8 cellular contexts compared by ENCODE assay signal in genomic region chr15:91021516-91022074, GRCh38. TPM values are rescaled to one million over a fixed set of nuclear protein-coding genes. Genes with fewer than 3 reads are reported as not detected.
DNase-seq lines count a peak whose midpoint lies in the region; TF ChIP-seq lines count a peak whose summit lies in the region.

No MANE protein-coding gene starts in this region.

- H3K27me3 Mint-ChIP-seq in progenitor cell of endocrine pancreas: no peaks in the 10 kb centered on the region

- no peaks in the 10 kb centered on the region for H3K9me3 Mint-ChIP-seq in progenitor cell of endocrine pancreas (ENCODE audit: low read depth)

- peak overlapping the region; percentile 93 for H3K27ac Mint-ChIP-seq in progenitor cell of endocrine pancreas

- H3K4me3 Mint-ChIP-seq in progenitor cell of endocrine pancreas (ENCODE audit: low read depth): peak overlapping the region; percentile 98

- peaks cover 2% of the 10 kb centered on the region for H3K36me3 Mint-ChIP-seq in progenitor cell of endocrine pancreas (ENCODE audit: insufficient read depth)

- peaks cover 19% of the 10 kb centered on the region for H3K4me1 Mint-ChIP-seq in progenitor cell of endocrine pancreas (ENCODE audit: low read depth)

- peak overlapping the region; percentile 73 to 87 (median 81); a peak in 21 of 22 replicates for H3K27ac ChIP-seq in BLaER1 treated with 17β-estradiol and CSF1 and Interleukin-3, amounts not matched to agents 10 nM and 100 nM
- no peak overlapping the region for H3K27ac ChIP-seq in SJSA1

- no peaks in the 10 kb centered on the region for H3K9me3 ChIP-seq in BLaER1 treated with 17β-estradiol and CSF1 and Interleukin-3, amounts not matched to agents 10 nM and 100 nM (replicated peaks in 1 of 11)
- no peaks in the 10 kb centered on the region for H3K9me3 ChIP-seq in HAP-1
- no peaks in the 10 kb centered on the region for H3K9me3 ChIP-seq in SJSA1 (replicated peaks)

- peaks cover 0 to 21% (median 9%) of the 10 kb centered on the region in 11 experiments; a peak in 11 of 22 replicates for H4K20me1 ChIP-seq in BLaER1 treated with 17β-estradiol and CSF1 and Interleukin-3, amounts not matched to agents 10 nM and 100 nM

- H3K9ac ChIP-seq in BLaER1 treated with 17β-estradiol and CSF1 and Interleukin-3, amounts not matched to agents 10 nM and 100 nM: peak overlapping the region; percentile 80 to 93 (median 89)

- peak overlapping the region; percentile 87 to 99 (median 96) for H3K4me3 ChIP-seq in BLaER1 treated with 17β-estradiol and CSF1 and Interleukin-3, amounts not matched to agents 10 nM and 100 nM
- peak overlapping the region; percentile 82 for H3K4me3 ChIP-seq in HAP-1
- peak overlapping the region; percentile 77 for H3K4me3 ChIP-seq in SJSA1

- H3K27me3 ChIP-seq in BLaER1 treated with 17β-estradiol and CSF1 and Interleukin-3, amounts not matched to agents 10 nM and 100 nM: no peaks in the 10 kb centered on the region
- H3K27me3 ChIP-seq in HAP-1 (ENCODE audit: low read depth) (no peaks in the 10 kb centered on the region), SJSA1 (replicated peaks) (no peaks in the 10 kb centered on the region)

- in situ Hi-C loops in HAP-1 (cut with MboI; ENCODE audit: low sequenced_read_pairs): no loop called here

- no peak for TF ChIP-seq CTCF in progenitor cell of endocrine pancreas (IDR thresholded peaks at IDR 0.05; ENCODE audit: unreplicated experiment)

- H3K36me3 ChIP-seq in BLaER1 treated with 17β-estradiol and CSF1 and Interleukin-3, amounts not matched to agents 10 nM and 100 nM: peaks cover 12 to 38% (median 20%) of the 10 kb centered on the region in 11 experiments
- H3K36me3 ChIP-seq in HAP-1 (replicated peaks): peaks cover 8% of the 10 kb centered on the region; the same call in 1 of the 2 replicates
- peaks cover 15% of the 10 kb centered on the region for H3K36me3 ChIP-seq in SJSA1

- H3K4me2 ChIP-seq in BLaER1 treated with 17β-estradiol and CSF1 and Interleukin-3, amounts not matched to agents 10 nM and 100 nM: peak overlapping the region; percentile 89 to 100 (median 94)

- peaks cover 22 to 27% (median 24%) of the 10 kb centered on the region in 10 experiments for H3K4me1 ChIP-seq in BLaER1 treated with 17β-estradiol and CSF1 and Interleukin-3, amounts not matched to agents 10 nM and 100 nM
- peaks cover 11% of the 10 kb centered on the region for H3K4me1 ChIP-seq in HAP-1
- peaks cover 11% of the 10 kb centered on the region for H3K4me1 ChIP-seq in SJSA1 (replicated peaks)

- no peak for DNase-seq in HAP-1 (ENCODE audit: low spot score in 2 of 2)
- DNase-seq in SJSA1 (ENCODE audit: low read depth in 1 of 2, low spot score in 2 of 2): no peak
- peak; percentile 12 for DNase-seq in fibroblast of peridontal ligament (ENCODE audit: extremely low read depth)
- DNase-seq in progenitor cell of endocrine pancreas (ENCODE audit: low spot score, unreplicated experiment): no peak
- DNase-seq in ecto neural progenitor cell (ENCODE audit: low spot score): no peak
- no peak for DNase-seq in NCI-H526 treated with DMSO at 0.1 percent for 48 hours (lab: John Stamatoyannopoulos, UW)
- DNase-seq in GM19238 (ENCODE audit: insufficient read length, low spot score): no peak

RNA-seq across cellular contexts. Expression of gene VPS33B, which starts 0.8 kb away (rescaled TPM):
- 5.4 and 6.0 TPM in 2 replicates for total RNA-seq in SJSA1 (2014; rRNA removed; shearing (Covaris generic))
- total RNA-seq in progenitor cell of endocrine pancreas: 28.0 and 33.3 TPM in 2 replicates

RNA-seq across cellular contexts. Expression of gene PRC1, which starts 27.3 kb away (rescaled TPM):
- 455 and 500 TPM in 2 replicates for total RNA-seq in SJSA1 (2014; rRNA removed; shearing (Covaris generic))
- 79.1 and 81.5 TPM in 2 replicates for total RNA-seq in progenitor cell of endocrine pancreas
